8 cellular contexts compared by ENCODE assay signal in genomic region chr11:65329944-65330403, GRCh38. TPM values are rescaled to one million over a fixed set of nuclear protein-coding genes. Genes with fewer than 3 reads are reported as not detected.
A peak's percentile ranks its signal among the peaks of the same experiment; 100 is the strongest.
DNase-seq lines count a peak whose midpoint lies in the region; ATAC-seq lines count a peak whose summit lies in the region.

No MANE protein-coding gene starts in this region.

- no peak overlapping the region for H3K4me3 ChIP-seq in adipocyte (ENCODE audit: low read length)

- H3K9ac ChIP-seq in adipocyte (ENCODE audit: low read length), result peak overlapping the region; percentile 57

- peak; percentile 23 for ATAC-seq in left ventricle myocardium superior
- ATAC-seq in GM18498 (IDR thresholded peaks at IDR 0.05; ENCODE audit: unreplicated experiment), result no peak
- ATAC-seq in GM19452 (IDR thresholded peaks at IDR 0.05; ENCODE audit: unreplicated experiment), result no peak

- no peaks in the 10 kb centered on the region for H3K36me3 ChIP-seq in adipocyte (ENCODE audit: control insufficient read depth, insufficient read depth, low read length, severe bottlenecking)

- H3K4me1 ChIP-seq in adipocyte (ENCODE audit: control insufficient read depth, insufficient read depth, low read length), result peaks cover 19% of the 10 kb centered on the region

- intact Hi-C loops in left ventricle myocardium superior (cut with micrococcal nuclease), result no loop called here

- DNase-seq in GF-D8 (lab: John Stamatoyannopoulos, UW), result peak; percentile 66
- peak; percentile 11 for DNase-seq in NCI-H1436 treated with DMSO at 0.1 percent for 48 hours (lab: John Stamatoyannopoulos, UW)
- peak; percentile 87 for DNase-seq in SW480 (ENCODE audit: low spot score)
- DNase-seq in adipocyte (ENCODE audit: low read depth), result peak; percentile 99
- DNase-seq in left ventricle myocardium superior, result peak; percentile 70
- DNase-seq in retina, result peak; percentile 86

- no peaks in the 10 kb centered on the region for H3K27me3 ChIP-seq in adipocyte (replicated peaks; ENCODE audit: control insufficient read depth, insufficient read depth, low read length)

- H3K9me3 ChIP-seq in adipocyte (ENCODE audit: control insufficient read depth, low read length), result no peaks in the 10 kb centered on the region

RNA-seq across cellular contexts. Expression of gene DPF2, which starts 3.7 kb away (rescaled TPM):
- 53.9 TPM for total RNA-seq in left ventricle myocardium superior

RNA-seq across cellular contexts. Expression of gene CDC42EP2, which starts 15.3 kb away (rescaled TPM):
- 13.0 TPM for total RNA-seq in left ventricle myocardium superior

RNA-seq across cellular contexts. Expression of gene TIGD3, which starts 24.6 kb away (rescaled TPM):
- total RNA-seq in left ventricle myocardium superior, result 0.97 TPM

RNA-seq across cellular contexts. Expression of gene SLC25A45, which starts 52.5 kb away (rescaled TPM):
- 4.6 TPM for total RNA-seq in left ventricle myocardium superior

RNA-seq across cellular contexts. Expression of gene FRMD8, which starts 56.5 kb away (rescaled TPM):
- total RNA-seq in left ventricle myocardium superior, result 9.7 TPM

Comparison
In these comparisons a context has a peak if more than half of its experiments do, and no peak if none do; other contexts are left out.
1. DNase-seq: peak in every context shown above with its lines; median percentile 99 in adipocyte; 87 in SW480; 86 in retina; 70 in left ventricle myocardium superior; 66 in GF-D8; 11 in NCI-H1436 treated with DMSO at 0.1 percent for 48 hours.